ENCODE assay signal across 7 cellular contexts in genomic region chr1:205493241-205494085, GRCh38. TPM values are rescaled to one million over a fixed set of nuclear protein-coding genes. Genes with fewer than 3 reads are reported as not detected.
DNase-seq lines count a peak whose midpoint lies in the region; TF ChIP-seq lines count a peak whose summit lies in the region.

No MANE protein-coding gene starts in this region.

- CTCF ChIA-PET in RWPE1 (lab: Yijun Ruan, JAX) = interaction anchor here (0.6 to 11.0 kb wide), 13 partner anchors 8 to 220 kb away, joined by 3 to 326 read pairs (median 4); no protein-coding TSS in a partner anchor

- peak; percentile 41 for DNase-seq in H7
- DNase-seq in RWPE1 (ENCODE audit: low spot score) = peak; percentile 94
- DNase-seq in foreskin fibroblast = peak; percentile 47 to 66
- DNase-seq in smooth muscle cell of the brain vasculature (ENCODE audit: low read depth, low spot score) = peak; percentile 62
- no peak for DNase-seq in thyroid gland
- no peak for DNase-seq in nephron progenitor cell
- no peak for DNase-seq in lower leg skin (ENCODE audit: low spot score in 2 of 2)

- no peak overlapping the region for H3K4me3 Mint-ChIP-seq in nephron progenitor cell

- no peak overlapping the region for H3K27ac Mint-ChIP-seq in nephron progenitor cell

- 39 to 58% methylated on average over 9 to 11 of the region's 11 CpGs for WGBS in thyroid gland, 2 donors
- WGBS in lower leg skin, 2 donors = 46 to 50% methylated on average over 11 of the region's 11 CpGs

- H3K27me3 ChIP-seq in H7 (ENCODE audit: control insufficient read depth, insufficient read depth, low read length) (no peaks in the 10 kb centered on the region), thyroid gland (no peaks in the 10 kb centered on the region)

- intact Hi-C loops in thyroid gland (cut with DNase I) = no loop called here
- intact Hi-C loops in lower leg skin (cut with DNase I; ENCODE audit: low total_unique reads) = no loop called here

- H3K27ac ChIP-seq in RWPE1 = peak overlapping the region; percentile 92
- H3K27ac ChIP-seq in thyroid gland = no peak overlapping the region

- H3K4me1 ChIP-seq in thyroid gland = peaks cover 0 to 10% of the 10 kb centered on the region in 2 donors

- peaks cover 44% of the 10 kb centered on the region for H3K4me1 Mint-ChIP-seq in nephron progenitor cell

- no peak for TF ChIP-seq CTCF in RWPE1 (conservative IDR thresholded peaks at IDR 0.05; ENCODE audit: low read depth)
- TF ChIP-seq CTCF in foreskin fibroblast (IDR thresholded peaks at IDR 0.05; ENCODE audit: low read depth, low read length) = no peak
- TF ChIP-seq CTCF in thyroid gland (IDR thresholded peaks at IDR 0.05) = no peak
- TF ChIP-seq CTCF in nephron progenitor cell (IDR thresholded peaks at IDR 0.05) = no peak
- TF ChIP-seq CTCF in lower leg skin (IDR thresholded peaks at IDR 0.05) = no peak

- peaks cover 3% of the 10 kb centered on the region for H3K9me3 Mint-ChIP-seq in nephron progenitor cell

- H3K9me3 ChIP-seq in thyroid gland = no peaks in the 10 kb centered on the region

- no peaks in the 10 kb centered on the region for H3K36me3 Mint-ChIP-seq in nephron progenitor cell (ENCODE audit: low read depth)

- TF ChIP-seq POLR2A in thyroid gland (IDR thresholded peaks at IDR 0.05) (no peak), lower leg skin (IDR thresholded peaks at IDR 0.05) (no peak)

- POLR2A ChIA-PET in RWPE1 (lab: Yijun Ruan, JAX; ENCODE audit: low non-redundant PET) = interaction anchor here (0.6 to 1.0 kb wide), 2 partner anchors 15 to 31 kb away, joined by 3 to 4 read pairs; no protein-coding TSS in a partner anchor

- no peaks in the 10 kb centered on the region for H3K36me3 ChIP-seq in H7 (replicated peaks; ENCODE audit: control insufficient read depth, insufficient read depth, low read length)
- no peaks in the 10 kb centered on the region for H3K36me3 ChIP-seq in thyroid gland

- H3K4me3 ChIP-seq in H7 (ENCODE audit: insufficient read depth, low read depth, low read length) (no peak overlapping the region), foreskin fibroblast (ENCODE audit: low read depth in 1 of 2, low read length in 2 of 2) (no peak overlapping the region), thyroid gland (replicated peaks in 1 of 3) (no peak overlapping the region), lower leg skin (ENCODE audit: low read depth, poor library complexity, severe bottlenecking) (no peak overlapping the region)

- H3K27me3 Mint-ChIP-seq in nephron progenitor cell (ENCODE audit: low read depth, poor library complexity) = peaks cover 85% of the 10 kb centered on the region

RNA-seq across cellular contexts. Expression of gene CDK18, which starts 11.0 kb away (rescaled TPM):
- total RNA-seq in H7 (2014; rRNA removed; shearing (Covaris generic)) = 48.3 and 52.0 TPM in 2 replicates
- total RNA-seq in thyroid gland = 10 to 100 TPM; 13.6 to 22.4 (median 16.9) TPM
- total RNA-seq in lower leg skin = 1 to 10 TPM; 4.5 to 6.5 (median 5.1) TPM

RNA-seq across cellular contexts. Expression of gene BLACAT1, which starts 37.6 kb away (rescaled TPM):
- total RNA-seq in H7 (2014; rRNA removed; shearing (Covaris generic)) = 6.7 and 9.0 TPM in 2 replicates
- total RNA-seq in thyroid gland (1 to 10 TPM; 2.3 to 4.2 (median 3.2) TPM), lower leg skin (under 1 TPM in 1 of 4 donors, not detected in 3; 0.26 TPM)

Comparison
In these comparisons a context has a peak if more than half of its experiments do, and no peak if none do; other contexts are left out.
1. DNase-seq: peak in H7 (single experiment), RWPE1 (single experiment), foreskin fibroblast (2 of 2) and smooth muscle cell of the brain vasculature (single experiment); none in thyroid gland (0 of 2), nephron progenitor cell (single experiment) and lower leg skin (0 of 2).